1 cellular context compared by ENCODE assay signal in the genomic region with DNA sequence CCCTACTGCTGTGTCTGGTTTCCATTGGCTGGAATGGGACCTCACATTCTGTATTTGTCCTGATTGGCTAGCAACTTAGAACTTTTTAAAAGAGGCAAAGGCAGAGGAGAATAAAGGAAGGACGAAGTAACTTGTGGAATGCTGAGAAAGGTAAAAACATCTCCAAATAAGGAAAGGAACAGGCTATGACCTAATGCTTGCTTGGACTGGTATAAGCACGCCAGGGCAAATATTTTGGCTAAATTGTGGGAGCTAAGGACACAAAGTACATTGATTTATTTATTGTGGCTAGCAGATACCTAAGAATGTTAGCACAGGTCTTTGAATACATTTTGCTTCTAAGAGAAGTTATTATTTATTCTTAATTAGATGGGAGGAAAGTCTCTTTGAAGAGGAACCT. TPM values are rescaled to one million over a fixed set of nuclear protein-coding genes. Genes with fewer than 3 reads are reported as not detected.
"Had no signal": no experiment of that assay in that cellular context is flagged by ENCODE, and none has a peak within 500 bp of the region (broad histone marks: within the 10 kb centered on the region; RNA-seq: fewer than 3 reads in every experiment).

No MANE protein-coding gene starts in this region.

RNA-seq across cellular contexts. Expression of a gene that starts 56.7 kb away (rescaled TPM):
- total RNA-seq: G401 had no signal
